In genomic region chr16:84459517-84459894, GRCh38 we compare ENCODE assay signal across 16 cellular contexts. TPM values are rescaled to one million over a fixed set of nuclear protein-coding genes. Genes with fewer than 3 reads are reported as not detected.
DNase-seq lines count a peak whose midpoint lies in the region; ATAC-seq and TF ChIP-seq lines count a peak whose summit lies in the region.
"Had no signal": no experiment of that assay in that cellular context is flagged by ENCODE, and none has a peak within 500 bp of the region (broad histone marks: within the 10 kb centered on the region; RNA-seq: fewer than 3 reads in every experiment).

No MANE protein-coding gene starts in this region.

- H3K18ac ChIP-seq in H9 (ENCODE audit: insufficient read length, low read depth, low read length) = no peak overlapping the region

- H2BK15ac ChIP-seq in H9 (ENCODE audit: low read depth, low read length) = no peak overlapping the region

- H3K4me3 Mint-ChIP-seq in H9 (no peak overlapping the region), type B pancreatic cell (no peak overlapping the region)
- H3K4me3 Mint-ChIP-seq in activated T-helper 17 cell treated with anti-CD3 and anti-CD28 coated beads, Interleukin-2, amount 50 U/mL, for 72 hours = no peak overlapping the region
- H3K4me3 Mint-ChIP-seq: B cell; CD4-positive, CD25-positive, alpha-beta regulatory T cell; CD8-positive, alpha-beta T cell had no signal

- H2BK120ac ChIP-seq in H9 (ENCODE audit: low read depth, low read length, poor library complexity, severe bottlenecking) = no peak overlapping the region

- H3K36me3 Mint-ChIP-seq in H9 (ENCODE audit: insufficient read depth in 1 of 3, low read depth in 3 of 3) = peaks cover 2 to 18% (median 5%) of the 10 kb centered on the region in 3 experiments; a peak in 4 of 7 replicates
- H3K36me3 Mint-ChIP-seq in type B pancreatic cell = peaks cover 6% of the 10 kb centered on the region
- H3K36me3 Mint-ChIP-seq in activated T-helper 17 cell treated with anti-CD3 and anti-CD28 coated beads, Interleukin-2, amount 50 U/mL, for 72 hours (ENCODE audit: low read depth) = no peaks in the 10 kb centered on the region

- no peak overlapping the region for H3K23ac ChIP-seq in H9 (ENCODE audit: insufficient read length, low read depth, low read length)

- H3K27me3 Mint-ChIP-seq in H9 (ENCODE audit: low read depth) = no peaks in the 10 kb centered on the region
- H3K27me3 Mint-ChIP-seq in type B pancreatic cell = no peaks in the 10 kb centered on the region
- H3K27me3 Mint-ChIP-seq in activated T-helper 17 cell treated with anti-CD3 and anti-CD28 coated beads, Interleukin-2, amount 50 U/mL, for 72 hours = no peaks in the 10 kb centered on the region
- H3K27me3 Mint-ChIP-seq: B cell; CD4-positive, CD25-positive, alpha-beta regulatory T cell had no signal

- H2AK5ac ChIP-seq in H9 (ENCODE audit: insufficient read length, low read length) = no peak overlapping the region

- no peak overlapping the region for H3K9ac ChIP-seq in H9 (ENCODE audit: extremely low read depth, insufficient read length, low read length)
- H3K9ac ChIP-seq: BLaER1 had no signal

- DNase-seq in H9 (peak; percentile 10), SJCRH30 (no peak), islet precursor cell (peak; percentile 12), type B pancreatic cell (ENCODE audit: extremely low spot score, unreplicated experiment) (peak; percentile 10), NCI-H1092 (lab: John Stamatoyannopoulos, UW) (no peak)
- no peak for DNase-seq in activated CD8-positive, alpha-beta memory T cell treated with anti-CD3 and anti-CD28 coated beads for 24 hours
- DNase-seq: CD4-positive, CD25-positive, alpha-beta regulatory T cell; DMS153; DND-41; GOT3; HCEC 1CT had no signal

- H3K4me1 ChIP-seq in H9 (ENCODE audit: insufficient read depth, low read length) = no peaks in the 10 kb centered on the region
- peaks cover 11% of the 10 kb centered on the region for H3K4me1 ChIP-seq in SJCRH30
- H3K4me1 ChIP-seq: Caco-2 had no signal

- H4K20me1 ChIP-seq in H9 (ENCODE audit: control insufficient read depth, insufficient read depth, insufficient read length) = no peaks in the 10 kb centered on the region
- H4K20me1 ChIP-seq: BLaER1 had no signal

- H2AFZ ChIP-seq in H9 (ENCODE audit: low read length) = no peak overlapping the region

- no peak overlapping the region for H3K56ac ChIP-seq in H9 (ENCODE audit: insufficient read length, low read depth, low read length)

- no peaks in the 10 kb centered on the region for H3K79me1 ChIP-seq in H9 (ENCODE audit: insufficient read depth, low read depth, low read length, poor library complexity, severe bottlenecking)

- peak overlapping the region; percentile 49 for H3K4me3 ChIP-seq in SJCRH30
- H3K4me3 ChIP-seq: BLaER1 had no signal

- no peaks in the 10 kb centered on the region for H3K9me3 ChIP-seq in H9 (ENCODE audit: control insufficient read depth, low read depth, low read length)
- no peaks in the 10 kb centered on the region for H3K9me3 ChIP-seq in SJCRH30 (replicated peaks)
- H3K9me3 ChIP-seq: BLaER1, Caco-2 had no signal

- no peak overlapping the region for H3T11ph ChIP-seq in H9 (ENCODE audit: low read length)

- H3K4me2 ChIP-seq in H9 (ENCODE audit: insufficient read depth, insufficient read length, low read length) = no peak overlapping the region
- H3K4me2 ChIP-seq: BLaER1 had no signal

- TF ChIP-seq CTCF in H9 (conservative IDR thresholded peaks at IDR 0.05) (no peak), type B pancreatic cell (conservative IDR thresholded peaks at IDR 0.05) (no peak)

- H3K27ac ChIP-seq in H9 (ENCODE audit: insufficient read length, low read depth, low read length) (no peak overlapping the region), SJCRH30 (peak overlapping the region; percentile 79)
- H3K27ac ChIP-seq: BLaER1 had no signal

- H3K27me3 ChIP-seq in H9 (ENCODE audit: insufficient read depth, low read length) = no peaks in the 10 kb centered on the region
- H3K27me3 ChIP-seq in SJCRH30 = no peaks in the 10 kb centered on the region
- H3K27me3 ChIP-seq: BLaER1 had no signal

- peaks cover 2% of the 10 kb centered on the region; the same call in 1 of the 2 replicates for H3K36me3 ChIP-seq in SJCRH30

- no peak overlapping the region for H4K5ac ChIP-seq in H9 (ENCODE audit: insufficient read length, low read depth, low read length)

- no peak overlapping the region for H3K4ac ChIP-seq in H9 (ENCODE audit: low read depth, low read length)

- H3K4me1 Mint-ChIP-seq in H9 (no peaks in the 10 kb centered on the region), type B pancreatic cell (ENCODE audit: unreplicated experiment) (peaks cover 9% of the 10 kb centered on the region)
- H3K4me1 Mint-ChIP-seq in activated T-helper 17 cell treated with anti-CD3 and anti-CD28 coated beads, Interleukin-2, amount 50 U/mL, for 72 hours = no peaks in the 10 kb centered on the region
- H3K4me1 Mint-ChIP-seq: B cell had no signal

- H3K9me3 Mint-ChIP-seq in H9 (no peaks in the 10 kb centered on the region; a peak in 1 of 5 replicates), type B pancreatic cell (no peaks in the 10 kb centered on the region)
- H3K9me3 Mint-ChIP-seq in activated T-helper 17 cell treated with anti-CD3 and anti-CD28 coated beads, Interleukin-2, amount 50 U/mL, for 72 hours = no peaks in the 10 kb centered on the region
- H3K9me3 Mint-ChIP-seq: CD8-positive, alpha-beta T cell had no signal

- no peak overlapping the region for H2BK5ac ChIP-seq in H9 (ENCODE audit: insufficient read length, low read length)

- H3K79me2 ChIP-seq in H9 (ENCODE audit: insufficient read depth, low read length) = no peaks in the 10 kb centered on the region

- H3K23me2 ChIP-seq in H9 (ENCODE audit: insufficient read length, low read depth, low read length, poor library complexity, severe bottlenecking) = no peaks in the 10 kb centered on the region

- no peak overlapping the region for H3K14ac ChIP-seq in H9 (ENCODE audit: insufficient read depth, low read length)

- ATAC-seq in activated T-helper 17 cell treated with anti-CD3 and anti-CD28 coated beads, Interleukin-2, amount 50 U/mL, for 72 hours (replicated peaks) = no peak
- ATAC-seq: CD8-positive, alpha-beta T cell had no signal

- H2BK12ac ChIP-seq in H9 (ENCODE audit: insufficient read length, low read depth, low read length) = no peak overlapping the region

- H2BK20ac ChIP-seq in H9 (ENCODE audit: low read depth, low read length, poor library complexity, severe bottlenecking) = no peak overlapping the region

- H3K27ac Mint-ChIP-seq in H9 (no peak overlapping the region), type B pancreatic cell (no peak overlapping the region)
- no peak overlapping the region for H3K27ac Mint-ChIP-seq in activated T-helper 17 cell treated with anti-CD3 and anti-CD28 coated beads, Interleukin-2, amount 50 U/mL, for 72 hours
- H3K27ac Mint-ChIP-seq: B cell; CD4-positive, CD25-positive, alpha-beta regulatory T cell; CD8-positive, alpha-beta T cell had no signal

- no CpG with 5 or more reads among the region's 2 CpGs for WGBS in H9 (ENCODE audit: extremely low coverage, insufficient read length, low lambda C conversion rate)

- no peak overlapping the region for H4K8ac ChIP-seq in H9 (replicated peaks; ENCODE audit: insufficient read length, low read depth, low read length)

- no peak overlapping the region for H4K91ac ChIP-seq in H9 (ENCODE audit: insufficient read length, low read depth, low read length)

RNA-seq across cellular contexts. Expression of gene MEAK7, which starts 45.0 kb away (rescaled TPM):
- total RNA-seq in H9 (2021) = 17.9 and 21.5 TPM in 2 replicates
- total RNA-seq in SJCRH30 (2014; rRNA removed; shearing (Covaris generic)) = 4.8 and 5.1 TPM in 2 replicates
- total RNA-seq in type B pancreatic cell (ENCODE audit: low replicate concordance) = 28.5 and 30.3 TPM in 2 replicates
- 10 to 100 TPM; 18.5 to 28.5 TPM for total RNA-seq in activated T-helper 17 cell treated with anti-CD3 and anti-CD28 coated beads, Interleukin-2, amount 50 U/mL, for 72 hours

Comparison
In these comparisons a context has a peak if more than half of its experiments do, and no peak if none do; other contexts are left out.
1. DNase-seq: peak in H9 (single experiment), islet precursor cell (single experiment) and type B pancreatic cell (single experiment); none in SJCRH30 (0 of 2), NCI-H1092 (single experiment) and activated CD8-positive, alpha-beta memory T cell treated with anti-CD3 and anti-CD28 coated beads for 24 hours (single experiment).